In genomic region chr17:18225562-18226283, GRCh38 we compare ENCODE assay signal across 8 cellular contexts. TPM values are rescaled to one million over a fixed set of nuclear protein-coding genes. Genes with fewer than 3 reads are reported as not detected.
DNase-seq lines count a peak whose midpoint lies in the region; ATAC-seq, FAIRE-seq and TF ChIP-seq lines count a peak whose summit lies in the region.

Gene LLGL1 (plus strand): TSS chr17:18225635. CDS start chr17:18225683, 48 bp downstream.

- H3K4me3 ChIP-seq in BJ (ENCODE audit: low read depth, low read length) = peak within 1 kb of the TSS; percentile 94
- H3K4me3 ChIP-seq in KMS-11 (IDR thresholded peaks at IDR 0.05; ENCODE audit: insufficient read depth, low read depth, low read length) = no peak within 1 kb of the TSS
- H3K4me3 ChIP-seq in ascending aorta = peak within 1 kb of the TSS; percentile 69 to 74
- H3K4me3 ChIP-seq in kidney (ENCODE audit: low read length in 2 of 2) = peak within 1 kb of the TSS; percentile 76 to 77

- H3K4me1 ChIP-seq in KMS-11 (ENCODE audit: low read depth, poor library complexity, severe bottlenecking) (no peaks in the 10 kb centered on the region), ascending aorta (peaks cover 4 to 14% of the 10 kb centered on the region in 2 donors), kidney (ENCODE audit: control insufficient read depth in 1 of 2, insufficient read depth in 1 of 2, low read depth in 1 of 2, low read length in 2 of 2) (peaks cover 6% of the 10 kb centered on the region in 2 donors)

- peak; percentile 29 for ATAC-seq in GM19351 (IDR thresholded peaks at IDR 0.05; ENCODE audit: unreplicated experiment)
- peak; percentile 5 to 8 for ATAC-seq in stimulated activated naive B cell treated with anti-CD40 and anti-IgM and Interleukin-4, amounts not matched to agents 10 μg/mL and 1 μg/mL and 100 μg/mL, for 72 hours (replicated peaks)

- peak within 1 kb of the TSS; percentile 79 for H3K27ac Mint-ChIP-seq in stimulated activated naive B cell treated with anti-CD40 and anti-IgM and Interleukin-4, amounts not matched to agents 10 μg/mL and 1 μg/mL and 100 μg/mL, for 72 hours

- H3K4me2 ChIP-seq in KMS-11 = peak within 1 kb of the TSS; percentile 82

- no peaks in the 10 kb centered on the region for H3K79me2 ChIP-seq in KMS-11 (ENCODE audit: insufficient read depth, low read depth)

- H3K27ac ChIP-seq in KMS-11 (no peak within 1 kb of the TSS), ascending aorta (peak within 1 kb of the TSS; percentile 45 to 56), kidney (ENCODE audit: low read depth in 2 of 2, low read length in 2 of 2) (no peak within 1 kb of the TSS)

- peak within 1 kb of the TSS; percentile 87 to 89 for H3K4me3 Mint-ChIP-seq in stimulated activated naive B cell treated with anti-CD40 and anti-IgM and Interleukin-4, amounts not matched to agents 10 μg/mL and 1 μg/mL and 100 μg/mL, for 72 hours

- no peaks in the 10 kb centered on the region for H3K27me3 Mint-ChIP-seq in stimulated activated naive B cell treated with anti-CD40 and anti-IgM and Interleukin-4, amounts not matched to agents 10 μg/mL and 1 μg/mL and 100 μg/mL, for 72 hours

- POLR2A ChIA-PET in BJ (lab: Charles Lee) = no interaction called here

- DNase-seq in BJ (ENCODE audit: low read depth) = no peak
- no peak for DNase-seq in ascending aorta (ENCODE audit: low spot score in 2 of 2)
- peak; percentile 89 for DNase-seq in kidney
- DNase-seq in stimulated activated naive B cell treated with anti-CD40 and anti-IgM and Interleukin-4, amounts not matched to agents 10 μg/mL and 1 μg/mL and 100 μg/mL, for 72 hours = no peak
- no peak for DNase-seq in SIG-M5 (lab: John Stamatoyannopoulos, UW)
- no peak for DNase-seq in NCI-H2196 treated with DMSO at 0.1 percent for 48 hours (lab: John Stamatoyannopoulos, UW; ENCODE audit: unreplicated experiment)

- H3K36me3 Mint-ChIP-seq in stimulated activated naive B cell treated with anti-CD40 and anti-IgM and Interleukin-4, amounts not matched to agents 10 μg/mL and 1 μg/mL and 100 μg/mL, for 72 hours = peaks cover 0 to 3% of the 10 kb centered on the region in 2 donors

- no peaks in the 10 kb centered on the region for H4K20me1 ChIP-seq in KMS-11 (ENCODE audit: insufficient read depth)

- intact Hi-C loops in ascending aorta (cut with DNase I) (loop anchor here (1.0 to 5.0 kb wide), 3 partner anchors 35 to 87 kb away; partner anchors contain the start of genes ALKBH5, MIEF2 and TOP3A), kidney (cut with DNase I) (no loop called here)

- no peaks in the 10 kb centered on the region for H3K27me3 ChIP-seq in BJ (ENCODE audit: control insufficient read depth, insufficient read depth, low read length)
- H3K27me3 ChIP-seq in KMS-11 (ENCODE audit: insufficient read depth, low read depth) = no peaks in the 10 kb centered on the region
- H3K27me3 ChIP-seq in ascending aorta = no peaks in the 10 kb centered on the region

- peaks cover 11 to 23% of the 10 kb centered on the region in 2 donors for H3K4me1 Mint-ChIP-seq in stimulated activated naive B cell treated with anti-CD40 and anti-IgM and Interleukin-4, amounts not matched to agents 10 μg/mL and 1 μg/mL and 100 μg/mL, for 72 hours

- FAIRE-seq in kidney (lab: Jason Lieb, UNC) = no peak

- H3K9me3 Mint-ChIP-seq in stimulated activated naive B cell treated with anti-CD40 and anti-IgM and Interleukin-4, amounts not matched to agents 10 μg/mL and 1 μg/mL and 100 μg/mL, for 72 hours = no peaks in the 10 kb centered on the region

- TF ChIP-seq CTCF in BJ (IDR thresholded peaks at IDR 0.05; ENCODE audit: insufficient read depth, low read depth, low read length) = no peak
- TF ChIP-seq CTCF in KMS-11 (conservative IDR thresholded peaks at IDR 0.05; ENCODE audit: low read depth, low read length) = no peak
- TF ChIP-seq CTCF in ascending aorta (IDR thresholded peaks at IDR 0.05) = no peak
- no peak for TF ChIP-seq CTCF in kidney (IDR thresholded peaks at IDR 0.05; ENCODE audit: borderline replicate concordance, extremely low read depth, insufficient read depth)

- H3K9ac ChIP-seq in KMS-11 = no peak within 1 kb of the TSS; the same call in 1 of the 2 replicates
- peak within 1 kb of the TSS; percentile 68 to 81 for H3K9ac ChIP-seq in kidney (ENCODE audit: low read length in 2 of 2)

- H3K9me3 ChIP-seq in ascending aorta (no peaks in the 10 kb centered on the region), kidney (ENCODE audit: control insufficient read depth in 1 of 2, low read length in 2 of 2) (no peaks in the 10 kb centered on the region)

- CTCF ChIA-PET in BJ (lab: Yijun Ruan, JAX) = no interaction called here

- peak within 1 kb of the TSS; percentile 88 for H2AFZ ChIP-seq in KMS-11 (ENCODE audit: low read depth)

- H3K36me3 ChIP-seq in BJ (ENCODE audit: control insufficient read depth, insufficient read depth, low read length) (no peaks in the 10 kb centered on the region; the same call in 1 of the 2 replicates), KMS-11 (ENCODE audit: insufficient read depth) (no peaks in the 10 kb centered on the region), ascending aorta (no peaks in the 10 kb centered on the region), kidney (ENCODE audit: control insufficient read depth in 1 of 2, insufficient read depth in 2 of 2, low read length in 2 of 2) (no peaks in the 10 kb centered on the region)

RNA-seq across cellular contexts. Expression of gene LLGL1, which starts in this region (rescaled TPM):
- polyA plus RNA-seq in BJ (2011; rRNA removed) (19.8 and 38.9 TPM in 2 replicates), kidney (ENCODE audit: insufficient read depth, low read depth, low replicate concordance) (8.0 TPM)
- 27.3 and 38.1 TPM in 2 replicates for polyA minus RNA-seq in BJ (2011; rRNA and poly(A)+ RNA removed)
- total RNA-seq in ascending aorta (25.3 TPM), kidney (13.7 TPM)

Comparison
In these comparisons a context has a peak if more than half of its experiments do, and no peak if none do; other contexts are left out.
1. H3K27ac ChIP-seq: peak in ascending aorta (2 of 2); none in KMS-11 (single experiment) and kidney (0 of 2).